In genomic region chr15:47717036-47717611, GRCh38 we compare ENCODE assay signal across 9 cellular contexts. TPM values are rescaled to one million over a fixed set of nuclear protein-coding genes. Genes with fewer than 3 reads are reported as not detected.
DNase-seq lines count a peak whose midpoint lies in the region; ATAC-seq and TF ChIP-seq lines count a peak whose summit lies in the region.
"Had no signal": no experiment of that assay in that cellular context is flagged by ENCODE, and none has a peak within 500 bp of the region (broad histone marks: within the 10 kb centered on the region; RNA-seq: fewer than 3 reads in every experiment).

A gene with protein sequence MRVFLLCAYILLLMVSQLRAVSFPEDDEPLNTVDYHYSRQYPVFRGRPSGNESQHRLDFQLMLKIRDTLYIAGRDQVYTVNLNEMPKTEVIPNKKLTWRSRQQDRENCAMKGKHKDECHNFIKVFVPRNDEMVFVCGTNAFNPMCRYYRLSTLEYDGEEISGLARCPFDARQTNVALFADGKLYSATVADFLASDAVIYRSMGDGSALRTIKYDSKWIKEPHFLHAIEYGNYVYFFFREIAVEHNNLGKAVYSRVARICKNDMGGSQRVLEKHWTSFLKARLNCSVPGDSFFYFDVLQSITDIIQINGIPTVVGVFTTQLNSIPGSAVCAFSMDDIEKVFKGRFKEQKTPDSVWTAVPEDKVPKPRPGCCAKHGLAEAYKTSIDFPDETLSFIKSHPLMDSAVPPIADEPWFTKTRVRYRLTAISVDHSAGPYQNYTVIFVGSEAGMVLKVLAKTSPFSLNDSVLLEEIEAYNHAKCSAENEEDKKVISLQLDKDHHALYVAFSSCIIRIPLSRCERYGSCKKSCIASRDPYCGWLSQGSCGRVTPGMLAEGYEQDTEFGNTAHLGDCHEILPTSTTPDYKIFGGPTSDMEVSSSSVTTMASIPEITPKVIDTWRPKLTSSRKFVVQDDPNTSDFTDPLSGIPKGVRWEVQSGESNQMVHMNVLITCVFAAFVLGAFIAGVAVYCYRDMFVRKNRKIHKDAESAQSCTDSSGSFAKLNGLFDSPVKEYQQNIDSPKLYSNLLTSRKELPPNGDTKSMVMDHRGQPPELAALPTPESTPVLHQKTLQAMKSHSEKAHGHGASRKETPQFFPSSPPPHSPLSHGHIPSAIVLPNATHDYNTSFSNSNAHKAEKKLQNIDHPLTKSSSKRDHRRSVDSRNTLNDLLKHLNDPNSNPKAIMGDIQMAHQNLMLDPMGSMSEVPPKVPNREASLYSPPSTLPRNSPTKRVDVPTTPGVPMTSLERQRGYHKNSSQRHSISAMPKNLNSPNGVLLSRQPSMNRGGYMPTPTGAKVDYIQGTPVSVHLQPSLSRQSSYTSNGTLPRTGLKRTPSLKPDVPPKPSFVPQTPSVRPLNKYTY (plus strand): TSS chr15:47717505. CDS start chr15:47759799, 42,294 bp downstream.

- TF ChIP-seq CTCF in Calu3 (IDR thresholded peaks at IDR 0.05; ENCODE audit: unreplicated experiment), result no peak
- TF ChIP-seq CTCF in WTC11 (IDR thresholded peaks at IDR 0.05), result no peak

- H3K27me3 Mint-ChIP-seq in Calu3 (ENCODE audit: unreplicated experiment) (no peaks in the 10 kb centered on the region), WTC11 (ENCODE audit: low read depth) (peaks cover 56% of the 10 kb centered on the region)

- H3K4me3 Mint-ChIP-seq in Calu3 (ENCODE audit: low read depth, unreplicated experiment), result no peak within 1 kb of the TSS
- H3K4me3 Mint-ChIP-seq in WTC11, result peak within 1 kb of the TSS; percentile 92

- ATAC-seq in WTC11 (peak; percentile 76), HG03280 (IDR thresholded peaks at IDR 0.05; ENCODE audit: unreplicated experiment) (no peak), GM21529 (IDR thresholded peaks at IDR 0.05; ENCODE audit: unreplicated experiment) (no peak), GM21360 (IDR thresholded peaks at IDR 0.05; ENCODE audit: unreplicated experiment) (no peak)
- ATAC-seq: HCT116 had no signal

- H3K9me3 Mint-ChIP-seq in Calu3 (ENCODE audit: low read depth, unreplicated experiment) (no peaks in the 10 kb centered on the region), WTC11 (no peaks in the 10 kb centered on the region)

- CTCF ChIA-PET in Calu3 (lab: Charles Lee), result no interaction called here
- CTCF ChIA-PET in WTC11 (lab: Charles Lee), result interaction anchor here (0.7 to 3.9 kb wide), 13 partner anchors 10 to 521 kb away, joined by 3 to 26 read pairs (median 5); no protein-coding TSS in a partner anchor

- BruUV-seq in Calu3 (replicated peaks; lab: Mats Ljungman, UMichigan), result no TSS peak

- DNase-seq in Calu3 (peak; percentile 21), NCI-H1417 (lab: John Stamatoyannopoulos, UW) (peak; percentile 75 to 86 (median 76)), WTC11 (ENCODE audit: low spot score) (peak; percentile 76), cardiac septum (ENCODE audit: low spot score) (peak; percentile 81), occipital lobe (lab: John Stamatoyannopoulos, UW) (peak; percentile 77)

- H3K27ac Mint-ChIP-seq in Calu3 (ENCODE audit: unreplicated experiment), result no peak within 1 kb of the TSS
- H3K27ac Mint-ChIP-seq in WTC11, result peak within 1 kb of the TSS; percentile 84

- H3K36me3 Mint-ChIP-seq in Calu3 (ENCODE audit: insufficient read depth, unreplicated experiment), result no peaks in the 10 kb centered on the region
- no peaks in the 10 kb centered on the region for H3K36me3 Mint-ChIP-seq in WTC11

- POLR2A ChIA-PET in WTC11 (lab: Charles Lee), result interaction anchor here (0.7 to 1.8 kb wide), 3 partner anchors 71 to 471 kb away, joined by 3 to 4 read pairs (median 3); no protein-coding TSS in a partner anchor

- no peaks in the 10 kb centered on the region for H3K4me1 Mint-ChIP-seq in Calu3 (ENCODE audit: low read depth, unreplicated experiment)
- peaks cover 54% of the 10 kb centered on the region for H3K4me1 Mint-ChIP-seq in WTC11

- intact Hi-C loops in Calu3 (cut with micrococcal nuclease; ENCODE audit: unreplicated experiment) (no loop called here), cardiac septum (cut with DNase I) (loop anchor here (5.0 to 10.0 kb wide), 3 partner anchors 155 to 522 kb away; no protein-coding TSS in a partner anchor)

TF ChIP-seq in WTC11, 78 proteins besides CTCF, POLR2A, EP300 and RAD21:
- TF ChIP-seq KAT7 (CRISPR knock-in tag; IDR thresholded peaks at IDR 0.05; ENCODE audit: borderline replicate concordance) (0 out of 2 replicates have a peak, but pooled peaks have one; percentile 51), ZNF396 (CRISPR knock-in tag; IDR thresholded peaks at IDR 0.05; ENCODE audit: borderline replicate concordance) (no peak), ETV6 (CRISPR knock-in tag; IDR thresholded peaks at IDR 0.05) (no peak), ZNF423 (CRISPR knock-in tag; IDR thresholded peaks at IDR 0.05) (0 out of 2 replicates have a peak, but pooled peaks have one; percentile 11), JUN (CRISPR knock-in tag; IDR thresholded peaks at IDR 0.05) (no peak)

RNA-seq across cellular contexts. Expression of the gene that starts here (rescaled TPM):
- total RNA-seq in Calu3 (2022) (not detected in 2 replicates), WTC11 (2021) (0.98 to 2.6 TPM (median 2.0 TPM) in 3 replicates), cardiac septum (9.9 TPM), occipital lobe (49.8 TPM)

Comparison
In these comparisons a context has a peak if more than half of its experiments do, and no peak if none do; other contexts are left out.
1. Peak in DNase-seq in Calu3; RNA of the gene not detected or under 1 TPM.
2. DNase-seq: peak in every context shown above with its lines; median percentile 81 in cardiac septum; 77 in occipital lobe; 76 in NCI-H1417; 76 in WTC11; 21 in Calu3.